ENCODE assay signal across 22 cellular contexts in genomic region chr2:233817305-233817980, GRCh38. TPM values are rescaled to one million over a fixed set of nuclear protein-coding genes. Genes with fewer than 3 reads are reported as not detected.
A peak's percentile ranks its signal among the peaks of the same experiment; 100 is the strongest.
DNase-seq lines count a peak whose midpoint lies in the region; ATAC-seq and TF ChIP-seq lines count a peak whose summit lies in the region.
"Had no signal": no experiment of that assay in that cellular context is flagged by ENCODE, and none has a peak within 500 bp of the region (broad histone marks: within the 10 kb centered on the region; RNA-seq: fewer than 3 reads in every experiment).

No MANE protein-coding gene starts in this region.

- H3K4me3 ChIP-seq in coronary artery: no peak overlapping the region
- no peak overlapping the region for H3K4me3 ChIP-seq in lower lobe of right lung
- H3K4me3 ChIP-seq: hepatocyte, skin epidermis had no signal

- H3K27ac ChIP-seq in coronary artery: no peak overlapping the region
- H3K27ac ChIP-seq in lower lobe of right lung: no peak overlapping the region
- H3K27ac ChIP-seq: hepatocyte, parathyroid adenoma, skin epidermis had no signal

- H3K4me1 ChIP-seq in lower lobe of right lung: no peaks in the 10 kb centered on the region
- H3K4me1 ChIP-seq: parathyroid adenoma had no signal

- H3K27me3 ChIP-seq in lower lobe of right lung (ENCODE audit: low read depth): peaks cover 4% of the 10 kb centered on the region
- H3K27me3 ChIP-seq: hepatocyte had no signal

- TF ChIP-seq CTCF in coronary artery (IDR thresholded peaks at IDR 0.05): no peak
- no peak for TF ChIP-seq CTCF in lower lobe of right lung (IDR thresholded peaks at IDR 0.05)

- H3K36me3 ChIP-seq in lower lobe of right lung: no peaks in the 10 kb centered on the region

- H3K9me3 ChIP-seq in lower lobe of right lung: no peaks in the 10 kb centered on the region

- intact Hi-C loops in lower lobe of right lung (cut with DNase I): no loop called here

- peak; percentile 32 for DNase-seq in activated CD8-positive, alpha-beta memory T cell treated with anti-CD3 and anti-CD28 coated beads for 24 hours
- DNase-seq in activated CD8-positive, alpha-beta memory T cell treated with anti-CD3 and anti-CD28 coated beads, Interleukin-2, amount 50 U/mL, for 4 hours: no peak
- DNase-seq in coronary artery (ENCODE audit: low spot score): peak; percentile 64
- DNase-seq in lower lobe of right lung: peak; percentile 18
- DNase-seq in stromal cell of bone marrow (ENCODE audit: low read depth): peak; percentile 29
- DNase-seq in stimulated activated CD4-positive, alpha-beta T cell treated with anti-CD3 and anti-CD28 coated beads, Interleukin-4, amount 100 ng/mL, for 24 hours: no peak
- DNase-seq in hepatic stellate cell (ENCODE audit: low spot score): no peak
- DNase-seq: activated CD4-positive, CD25-positive, alpha-beta regulatory T cell; amniotic stem cell; central memory CD4-positive, alpha-beta T cell; effector memory CD4-positive, alpha-beta T cell; Karpas-422; NCI-H1048; OCI-M1 had no signal

- ATAC-seq in lower lobe of right lung (peak in 1 of 2 donors; percentile 7), HG02840 (IDR thresholded peaks at IDR 0.05; ENCODE audit: low FRiP score, unreplicated experiment) (no peak)
- ATAC-seq: activated T-helper 17 cell treated with anti-CD3 and anti-CD28 coated beads, Interleukin-2, amount 50 U/mL, for 72 hours had no signal

RNA-seq across cellular contexts. Expression of gene HJURP, which starts 36.9 kb away (rescaled TPM):
- 1.5 TPM for total RNA-seq in lower lobe of right lung

RNA-seq across cellular contexts. Expression of gene MROH2A, which starts 39.3 kb away (rescaled TPM):
- not detected for total RNA-seq in lower lobe of right lung
- total RNA-seq: A172; activated T-helper 17 cell treated with anti-CD3 and anti-CD28 coated beads, Interleukin-2, amount 50 U/mL, for 72 hours; hepatocyte; T-helper 2 cell treated with Interferon-gamma antibody and Interleukin-4, amounts not matched to agents 100 ng/mL and 5 ng/mL, for 36 hours; temporal lobe had no signal

RNA-seq across cellular contexts. Expression of gene UGT1A1, which starts 57.4 kb away (rescaled TPM):
- total RNA-seq in lower lobe of right lung: 0.24 TPM
- total RNA-seq: A172; activated T-helper 17 cell treated with anti-CD3 and anti-CD28 coated beads, Interleukin-2, amount 50 U/mL, for 72 hours; T-helper 2 cell treated with Interferon-gamma antibody and Interleukin-4, amounts not matched to agents 100 ng/mL and 5 ng/mL, for 36 hours; temporal lobe had no signal

Comparison
In these comparisons a context has a peak if more than half of its experiments do, and no peak if none do; other contexts are left out.
1. DNase-seq: peak in activated CD8-positive, alpha-beta memory T cell treated with anti-CD3 and anti-CD28 coated beads for 24 hours (single experiment), coronary artery (single experiment), lower lobe of right lung (single experiment) and stromal cell of bone marrow (single experiment); none in activated CD8-positive, alpha-beta memory T cell treated with anti-CD3 and anti-CD28 coated beads, Interleukin-2, amount 50 U/mL, for 4 hours (single experiment), stimulated activated CD4-positive, alpha-beta T cell treated with anti-CD3 and anti-CD28 coated beads, Interleukin-4, amount 100 ng/mL, for 24 hours (single experiment) and hepatic stellate cell (single experiment).